In genomic region chr11:10750838-10751580, GRCh38 we compare ENCODE assay signal across 8 cellular contexts. TPM values are rescaled to one million over a fixed set of nuclear protein-coding genes. Genes with fewer than 3 reads are reported as not detected.
DNase-seq lines count a peak whose midpoint lies in the region; ATAC-seq and TF ChIP-seq lines count a peak whose summit lies in the region.

TSS of gene CTR9 (plus strand) at chr11:10751246. CDS start at chr11:10751413, 167 bp downstream.

- H3K4me1 Mint-ChIP-seq in chondrocyte (ENCODE audit: low read depth): peaks cover 8% of the 10 kb centered on the region

- peak within 1 kb of the TSS; percentile 93 for H3K4me3 Mint-ChIP-seq in chondrocyte (ENCODE audit: unreplicated experiment)

- peaks cover 10% of the 10 kb centered on the region for H3K36me3 Mint-ChIP-seq in chondrocyte (ENCODE audit: low read depth)

- peak; percentile 97 for TF ChIP-seq POLR2A in GM19193 (IDR thresholded peaks at IDR 0.05; ENCODE audit: extremely low read depth, insufficient read depth, insufficient read length)

- H3K27me3 ChIP-seq in BE2C (no peaks in the 10 kb centered on the region), kidney epithelial cell (ENCODE audit: control insufficient read depth, insufficient read depth, low read length) (no peaks in the 10 kb centered on the region)

- TF ChIP-seq CTCF in BE2C (IDR thresholded peaks at IDR 0.05; ENCODE audit: low read depth, low read length) (peak; percentile 17; the same call in 1 of the 2 replicates), chondrocyte (IDR thresholded peaks at IDR 0.05) (peak; percentile 64), kidney epithelial cell (IDR thresholded peaks at IDR 0.05; ENCODE audit: insufficient read depth, low read length, poor library complexity, severe bottlenecking) (peak; percentile 38)

- H3K4me3 ChIP-seq in BE2C (ENCODE audit: low read depth, low read length) (peak within 1 kb of the TSS; percentile 94), kidney epithelial cell (ENCODE audit: low read depth, low read length) (peak within 1 kb of the TSS; percentile 74)

- H3K36me3 ChIP-seq in BE2C (peaks cover 3% of the 10 kb centered on the region; the same call in 1 of the 2 replicates), kidney epithelial cell (ENCODE audit: control insufficient read depth, insufficient read depth, low read length) (no peaks in the 10 kb centered on the region)

- no peaks in the 10 kb centered on the region for H3K9me3 Mint-ChIP-seq in chondrocyte (ENCODE audit: low read depth)

- H3K27ac Mint-ChIP-seq in chondrocyte (ENCODE audit: unreplicated experiment): peak within 1 kb of the TSS; percentile 95

- no peaks in the 10 kb centered on the region for H3K4me1 ChIP-seq in BE2C

- H3K9me3 ChIP-seq in BE2C: no peaks in the 10 kb centered on the region

- ATAC-seq in HG03439 (IDR thresholded peaks at IDR 0.05; ENCODE audit: unreplicated experiment): peak; percentile 91

- no peaks in the 10 kb centered on the region for H3K27me3 Mint-ChIP-seq in chondrocyte (ENCODE audit: low read depth)

- DNase-seq in BE2C (peak; percentile 91), NCI-H510A treated with DMSO at 0.1 percent for 48 hours (lab: John Stamatoyannopoulos, UW) (peak; percentile 66), chondrocyte (ENCODE audit: low spot score) (peak; percentile 97), kidney epithelial cell (ENCODE audit: low read depth) (peak; percentile 71)
- peak; percentile 87 to 89 for DNase-seq in activated CD4-positive, alpha-beta T cell treated with anti-CD3 and anti-CD28 coated beads for 24 hours (ENCODE audit: low read depth in 2 of 2)
- peak; percentile 70 to 85 for DNase-seq in stimulated activated CD4-positive, alpha-beta T cell treated with anti-CD3 and anti-CD28 coated beads, Interleukin-1b, Interleukin-23, amount 100 ng/mL, for 1 hour (ENCODE audit: low read depth in 2 of 2)

RNA-seq across cellular contexts. Expression of gene CTR9, which starts in this region (rescaled TPM):
- 29.4 TPM for polyA plus RNA-seq in BE2C (2012; ENCODE audit: insufficient read depth, insufficient read length, low read depth)
- total RNA-seq in chondrocyte: 24.7 to 29.9 TPM (median 26.6 TPM) in 3 replicates
- 21.7 and 23.1 TPM in 2 replicates for total RNA-seq in kidney epithelial cell

Comparison
In these comparisons a context has a peak if more than half of its experiments do, and no peak if none do; other contexts are left out.
1. Peak in every context shown above with its lines: DNase-seq, ATAC-seq and H3K4me3 ChIP-seq.